Comparison of ENCODE assay signal across 25 cellular contexts in the genomic region with DNA sequence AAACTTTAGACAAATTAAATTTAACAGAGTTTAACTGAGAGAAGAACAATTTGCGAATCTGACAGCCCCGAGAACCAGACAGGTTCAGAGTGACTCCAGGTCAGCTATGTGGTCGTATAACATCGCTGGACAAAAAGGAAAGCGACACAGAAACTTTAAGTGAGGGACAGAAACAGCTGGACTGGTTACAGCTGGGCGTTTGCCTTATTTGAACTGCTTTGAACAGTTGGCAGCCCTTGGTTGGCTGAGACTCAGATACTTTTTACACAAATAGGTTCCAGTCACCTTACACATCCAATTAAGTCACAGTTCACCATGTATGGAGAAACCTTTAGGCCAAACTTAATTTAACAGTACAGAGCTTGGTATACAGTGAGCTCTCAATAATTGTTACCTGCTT.
DNase-seq lines count a peak whose midpoint lies in the region; ATAC-seq and TF ChIP-seq lines count a peak whose summit lies in the region.
"Had no signal": no experiment of that assay in that cellular context is flagged by ENCODE, and none has a peak within 500 bp of the region (broad histone marks: within the 10 kb centered on the region; RNA-seq: fewer than 3 reads in every experiment).

No MANE protein-coding gene starts in this region.

- no peak overlapping the region for H3K4me3 ChIP-seq in body of pancreas
- no peak overlapping the region for H3K4me3 ChIP-seq in stomach
- no peak overlapping the region for H3K4me3 ChIP-seq in ascending aorta
- H3K4me3 ChIP-seq in left lung, result no peak overlapping the region
- H3K4me3 ChIP-seq: BLaER1, K562, Peyer's patch, SJSA1 had no signal

- 43 to 54% methylated on average over 6 of the region's 6 CpGs for WGBS in body of pancreas, 2 donors
- WGBS in stomach, 5 donors, result 40 to 59% (median 41%) methylated on average over 6 of the region's 6 CpGs

- TF ChIP-seq POLR2A in body of pancreas (IDR thresholded peaks at IDR 0.05) (no peak), stomach (IDR thresholded peaks at IDR 0.05) (no peak)

- H3K9me3 ChIP-seq in body of pancreas (no peaks in the 10 kb centered on the region), stomach (peaks cover 0 to 11% (median 2%) of the 10 kb centered on the region in 4 donors), ascending aorta (no peaks in the 10 kb centered on the region), left lung (peaks cover 0 to 31% of the 10 kb centered on the region in 2 donors)
- H3K9me3 ChIP-seq: BLaER1, SJSA1 had no signal

- H3K4me1 ChIP-seq in body of pancreas, result no peaks in the 10 kb centered on the region
- H3K4me1 ChIP-seq in stomach, result no peaks in the 10 kb centered on the region
- no peaks in the 10 kb centered on the region for H3K4me1 ChIP-seq in ascending aorta
- no peaks in the 10 kb centered on the region for H3K4me1 ChIP-seq in left lung
- H3K4me1 ChIP-seq: Peyer's patch, SJSA1 had no signal

- H3K36me3 ChIP-seq in body of pancreas (replicated peaks in 1 of 2; ENCODE audit: insufficient read depth in 1 of 2, low read depth in 2 of 2), result no peaks in the 10 kb centered on the region
- H3K36me3 ChIP-seq in stomach, result no peaks in the 10 kb centered on the region
- no peaks in the 10 kb centered on the region for H3K36me3 ChIP-seq in ascending aorta
- no peaks in the 10 kb centered on the region for H3K36me3 ChIP-seq in left lung
- H3K36me3 ChIP-seq: BLaER1, Peyer's patch, SJSA1 had no signal

- DNase-seq in DMS 273 (lab: John Stamatoyannopoulos, UW; ENCODE audit: unreplicated experiment), result peak; percentile 1
- DNase-seq in DMS 273 treated with DMSO at 0.1 percent for 48 hours (lab: John Stamatoyannopoulos, UW), result no peak
- DNase-seq in body of pancreas, result peak; percentile 10 to 44 (median 15)
- peak; percentile 70 for DNase-seq in myocyte (ENCODE audit: low read depth)
- DNase-seq in stomach, result peak; percentile 58
- no peak for DNase-seq in ascending aorta (ENCODE audit: low spot score in 2 of 2)
- DNase-seq in left lung, result no peak
- DNase-seq in DMS53 treated with DMSO at 0.1 percent for 48 hours (lab: John Stamatoyannopoulos, UW; ENCODE audit: unreplicated experiment), result no peak
- DNase-seq: ACHN; CD4-positive, alpha-beta T cell; COR-L47; DMS153; EL; GF-D8; H9; HFFc6; NCI-H1092; NCI-H1436; NCI-H187 treated with DMSO at 0.1 percent for 48 hours; NCI-H2107; Peyer's patch had no signal

- no peak overlapping the region for H3K27ac ChIP-seq in body of pancreas
- no peak overlapping the region for H3K27ac ChIP-seq in stomach
- H3K27ac ChIP-seq in ascending aorta, result no peak overlapping the region
- H3K27ac ChIP-seq in left lung, result no peak overlapping the region
- H3K27ac ChIP-seq: 22Rv1, BLaER1, Peyer's patch, SJSA1 had no signal

- TF ChIP-seq EP300 in stomach (IDR thresholded peaks at IDR 0.05), result no peak

- TF ChIP-seq CTCF in body of pancreas (IDR thresholded peaks at IDR 0.05) (no peak), stomach (IDR thresholded peaks at IDR 0.05) (no peak), ascending aorta (IDR thresholded peaks at IDR 0.05) (no peak), left lung (IDR thresholded peaks at IDR 0.05) (no peak)

- H3K27me3 ChIP-seq in body of pancreas (no peaks in the 10 kb centered on the region), stomach (no peaks in the 10 kb centered on the region), ascending aorta (no peaks in the 10 kb centered on the region), left lung (no peaks in the 10 kb centered on the region)
- H3K27me3 ChIP-seq: BLaER1, Peyer's patch, SJSA1 had no signal

- ATAC-seq in body of pancreas (no peak), left lung (no peak)
- ATAC-seq: K562 had no signal

- intact Hi-C loops in body of pancreas (cut with DNase I) (no loop called here), stomach (cut with DNase I; ENCODE audit: low total_unique reads) (no loop called here), ascending aorta (cut with DNase I) (no loop called here), left lung (cut with DNase I) (no loop called here)

Comparison
In these comparisons a context has a peak if more than half of its experiments do, and no peak if none do; other contexts are left out.
1. DNase-seq: peak in DMS 273 (single experiment), body of pancreas (4 of 4), myocyte (single experiment) and stomach (single experiment); none in DMS 273 treated with DMSO at 0.1 percent for 48 hours (single experiment), ascending aorta (0 of 2), left lung (0 of 2) and DMS53 treated with DMSO at 0.1 percent for 48 hours (single experiment).